In the genomic region with DNA sequence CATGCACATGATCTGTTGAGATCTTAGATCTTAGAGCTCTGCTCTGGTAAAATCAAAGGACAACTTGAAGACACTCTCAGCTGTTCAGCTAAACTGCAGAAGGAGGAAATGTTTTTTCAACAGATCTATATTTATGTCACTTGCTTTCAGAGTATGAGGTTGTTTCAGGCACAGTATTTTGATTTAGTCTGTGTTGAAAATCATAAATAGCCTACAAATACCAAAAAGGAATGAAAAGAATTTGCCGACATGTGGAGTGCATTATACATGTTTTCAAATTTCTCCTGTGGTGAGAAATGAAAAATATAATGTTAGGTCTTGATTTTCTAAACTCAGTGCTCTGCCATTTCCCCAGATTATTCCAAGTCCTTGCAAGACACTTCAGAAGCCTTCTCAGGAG, we compare ENCODE assay signal across 21 cellular contexts.
DNase-seq lines count a peak whose midpoint lies in the region; FAIRE-seq and TF ChIP-seq lines count a peak whose summit lies in the region.
"Had no signal": no experiment of that assay in that cellular context is flagged by ENCODE, and none has a peak within 500 bp of the region (broad histone marks: within the 10 kb centered on the region; RNA-seq: fewer than 3 reads in every experiment).

No MANE protein-coding gene starts in this region.

- H3K36me3 ChIP-seq in adipocyte (ENCODE audit: control insufficient read depth, insufficient read depth, low read length, severe bottlenecking) = no peaks in the 10 kb centered on the region
- no peaks in the 10 kb centered on the region for H3K36me3 ChIP-seq in PC-9 (ENCODE audit: low read depth)
- no peaks in the 10 kb centered on the region for H3K36me3 ChIP-seq in stomach
- no peaks in the 10 kb centered on the region for H3K36me3 ChIP-seq in sigmoid colon

- H3K4me2 ChIP-seq in PC-9 = no peak overlapping the region
- H3K4me2 ChIP-seq: A549 had no signal

- no peaks in the 10 kb centered on the region for H3K9me2 ChIP-seq in PC-9 (ENCODE audit: insufficient read depth)

- TF ChIP-seq EP300 in stomach (IDR thresholded peaks at IDR 0.05) = no peak
- no peak for TF ChIP-seq EP300 in sigmoid colon (IDR thresholded peaks at IDR 0.05)

- WGBS in stomach, 5 donors = 84 to 91% (median 89%) methylated on average over 1 of the region's 1 CpG
- 86 to 89% methylated on average over 1 of the region's 1 CpG for WGBS in sigmoid colon, 2 donors

- H3K4me1 ChIP-seq in adipocyte (ENCODE audit: control insufficient read depth, insufficient read depth, low read length) (no peaks in the 10 kb centered on the region), PC-9 (replicated peaks; ENCODE audit: insufficient read depth) (no peaks in the 10 kb centered on the region), stomach (no peaks in the 10 kb centered on the region), sigmoid colon (no peaks in the 10 kb centered on the region)
- H3K4me1 ChIP-seq: A549 had no signal

- no peak for FAIRE-seq in D721Med (lab: Jason Lieb, UNC)
- FAIRE-seq: A549, GM12892, GM18507, H1 had no signal

- CTCF ChIA-PET in PC-9 (lab: Charles Lee) = no interaction called here

- no peak overlapping the region for H2AFZ ChIP-seq in PC-9

- DNase-seq in AG09309 (ENCODE audit: low read depth) (peak; percentile 28), GM03348 (ENCODE audit: low spot score) (peak; percentile 47), adipocyte (ENCODE audit: low read depth) (peak; percentile 64), fibroblast of peridontal ligament (ENCODE audit: extremely low read depth) (peak; percentile 85), PC-9 (no peak), stomach (no peak), sigmoid colon (no peak), D721Med (ENCODE audit: insufficient read length, low spot score) (no peak)
- DNase-seq: DMS 273 treated with DMSO at 0.1 percent for 48 hours, DND-41, GDM1, NCI-H1417, NCI-H187 treated with DMSO at 0.1 percent for 48 hours, NCI-H226, NCI-H524, NCI-H82, SW 1271 had no signal

- TF ChIP-seq CTCF in AG09309 (IDR thresholded peaks at IDR 0.05; ENCODE audit: control insufficient read depth, insufficient read depth, low read depth, low read length, missing control alignments) = no peak
- TF ChIP-seq CTCF in PC-9 (conservative IDR thresholded peaks at IDR 0.05) = no peak
- TF ChIP-seq CTCF in stomach (IDR thresholded peaks at IDR 0.05) = no peak
- no peak for TF ChIP-seq CTCF in sigmoid colon (IDR thresholded peaks at IDR 0.05)
- TF ChIP-seq CTCF in D721Med (IDR thresholded peaks at IDR 0.05; ENCODE audit: insufficient read depth, missing control alignments) = no peak

- H3K27me3 ChIP-seq in adipocyte (replicated peaks; ENCODE audit: control insufficient read depth, insufficient read depth, low read length) (no peaks in the 10 kb centered on the region), PC-9 (ENCODE audit: insufficient read depth, low read depth) (no peaks in the 10 kb centered on the region), stomach (no peaks in the 10 kb centered on the region), sigmoid colon (no peaks in the 10 kb centered on the region)

- no peak overlapping the region for H3K9ac ChIP-seq in adipocyte (ENCODE audit: low read length)

- BruUV-seq in PC-9 (replicated peaks; lab: Mats Ljungman, UMichigan) = no TSS peak

- H3K4me3 ChIP-seq in AG09309 (ENCODE audit: control insufficient read depth, low read depth, low read length) = no peak overlapping the region
- H3K4me3 ChIP-seq in adipocyte (ENCODE audit: low read length) = no peak overlapping the region
- no peak overlapping the region for H3K4me3 ChIP-seq in PC-9
- no peak overlapping the region for H3K4me3 ChIP-seq in stomach
- no peak overlapping the region for H3K4me3 ChIP-seq in sigmoid colon
- H3K4me3 ChIP-seq: A549 had no signal

- POLR2A ChIA-PET in PC-9 (lab: Charles Lee; ENCODE audit: unreplicated experiment) = no interaction called here

- TF ChIP-seq POLR2A in stomach (IDR thresholded peaks at IDR 0.05) (no peak), sigmoid colon (IDR thresholded peaks at IDR 0.05) (no peak)

- no peaks in the 10 kb centered on the region for H3K79me2 ChIP-seq in PC-9 (ENCODE audit: low read depth)

- H4K20me1 ChIP-seq in PC-9 (ENCODE audit: insufficient read depth) = no peaks in the 10 kb centered on the region

- H3F3A ChIP-seq in PC-9 (ENCODE audit: insufficient read depth, low read depth) = no peaks in the 10 kb centered on the region

- H3K9me3 ChIP-seq in adipocyte (ENCODE audit: control insufficient read depth, low read length) (no peaks in the 10 kb centered on the region), PC-9 (ENCODE audit: insufficient read depth, low read depth) (0 out of 2 replicates have a peak, but pooled peaks cover 3% of the 10 kb centered on the region), stomach (peaks cover 0 to 4% (median 0%) of the 10 kb centered on the region in 4 donors), sigmoid colon (no peaks in the 10 kb centered on the region)
- H3K9me3 ChIP-seq: A549 had no signal

- H3K27ac ChIP-seq in PC-9 (no peak overlapping the region), stomach (no peak overlapping the region), sigmoid colon (no peak overlapping the region)
- H3K27ac ChIP-seq: A549 had no signal

- intact Hi-C loops in PC-9 (cut with micrococcal nuclease; ENCODE audit: unreplicated experiment) (no loop called here), stomach (cut with DNase I; ENCODE audit: low total_unique reads) (no loop called here), sigmoid colon (cut with DNase I) (no loop called here)

Comparison
In these comparisons a context has a peak if more than half of its experiments do, and no peak if none do; other contexts are left out.
1. DNase-seq: peak in AG09309 (single experiment), GM03348 (single experiment), adipocyte (single experiment) and fibroblast of peridontal ligament (single experiment); none in PC-9 (0 of 2), stomach (single experiment), sigmoid colon (single experiment) and D721Med (single experiment).